11 cellular contexts compared by ENCODE assay signal in genomic region chr10:44908071-44908709, GRCh38. TPM values are rescaled to one million over a fixed set of nuclear protein-coding genes. Genes with fewer than 3 reads are reported as not detected.
DNase-seq lines count a peak whose midpoint lies in the region; ATAC-seq, FAIRE-seq and TF ChIP-seq lines count a peak whose summit lies in the region.
"Had no signal": no experiment of that assay in that cellular context is flagged by ENCODE, and none has a peak within 500 bp of the region (broad histone marks: within the 10 kb centered on the region; RNA-seq: fewer than 3 reads in every experiment).

No MANE protein-coding gene starts in this region.

- FAIRE-seq in kidney (lab: Jason Lieb, UNC) = no peak

- TF ChIP-seq CTCF in A673 (conservative IDR thresholded peaks at IDR 0.05; ENCODE audit: low read depth, low read length) = no peak
- no peak for TF ChIP-seq CTCF in HEK293 (tag by site-specific recombination; IDR thresholded peaks at IDR 0.05)
- TF ChIP-seq CTCF in kidney (IDR thresholded peaks at IDR 0.05; ENCODE audit: borderline replicate concordance, extremely low read depth, insufficient read depth) = no peak
- no peak for TF ChIP-seq CTCF in GM10266 (IDR thresholded peaks at IDR 0.05; ENCODE audit: control insufficient read depth, insufficient read depth, low read depth, missing control alignments)

- no peaks in the 10 kb centered on the region for H3K36me3 ChIP-seq in A673 (ENCODE audit: insufficient read depth, low read length, poor library complexity, severe bottlenecking)
- no peaks in the 10 kb centered on the region for H3K36me3 ChIP-seq in HEK293 (ENCODE audit: control insufficient read depth in 2 of 2, insufficient read depth in 1 of 2, low read length in 2 of 2)
- no peaks in the 10 kb centered on the region for H3K36me3 ChIP-seq in kidney (ENCODE audit: control insufficient read depth in 1 of 2, insufficient read depth in 2 of 2, low read length in 2 of 2)

- ATAC-seq in GM19351 (IDR thresholded peaks at IDR 0.05; ENCODE audit: unreplicated experiment) = no peak
- ATAC-seq: left ventricle myocardium superior had no signal

- BruUV-seq in A673 (replicated peaks; lab: Mats Ljungman, UMichigan) = no TSS peak

- no peak overlapping the region for H3K4me3 ChIP-seq in A673 (ENCODE audit: low read depth, low read length, poor library complexity, severe bottlenecking)
- H3K4me3 ChIP-seq in HEK293 (ENCODE audit: low read depth, low read length) = no peak overlapping the region
- no peak overlapping the region for H3K4me3 ChIP-seq in kidney (ENCODE audit: low read length in 2 of 2)
- H3K4me3 ChIP-seq: skin epidermis had no signal

- CTCF ChIA-PET in A673 (lab: Charles Lee) = no interaction called here
- CTCF ChIA-PET in HEK293 (lab: Yijun Ruan, JAX) = interaction anchor here (0.9 kb wide), 1 partner anchor 51 kb away, joined by 3 read pairs; no protein-coding TSS in a partner anchor

- H3K4me1 ChIP-seq in A673 (ENCODE audit: insufficient read depth, low read length, poor library complexity, severe bottlenecking) (peaks cover 63% of the 10 kb centered on the region), HEK293 (ENCODE audit: control insufficient read depth, insufficient read depth, low read length) (0 out of 2 replicates have a peak, but pooled peaks cover 2% of the 10 kb centered on the region), kidney (ENCODE audit: control insufficient read depth in 1 of 2, insufficient read depth in 1 of 2, low read depth in 1 of 2, low read length in 2 of 2) (peaks cover 19 to 27% of the 10 kb centered on the region in 2 donors)

- no peaks in the 10 kb centered on the region for H3K9me3 ChIP-seq in A673 (ENCODE audit: low read depth, low read length, poor library complexity, severe bottlenecking)
- no peaks in the 10 kb centered on the region for H3K9me3 ChIP-seq in HEK293 (ENCODE audit: control insufficient read depth, insufficient read depth, low read depth, low read length)
- no peaks in the 10 kb centered on the region for H3K9me3 ChIP-seq in kidney (ENCODE audit: control insufficient read depth in 1 of 2, low read length in 2 of 2)

- intact Hi-C loops in A673 (cut with micrococcal nuclease; ENCODE audit: unreplicated experiment) = no loop called here
- intact Hi-C loops in kidney (cut with DNase I) = no loop called here

- DNase-seq in A673 (ENCODE audit: low spot score) (peak; percentile 55), amniotic stem cell (lab: John Stamatoyannopoulos, UW) (peak; percentile 21), kidney (no peak), GM10266 (ENCODE audit: extremely low spot score) (no peak), substantia nigra (lab: John Stamatoyannopoulos, UW) (no peak)
- no peak for DNase-seq in activated T-cell treated with anti-CD3 and anti-CD28 coated beads, Interleukin-2, amount 50 U/mL, for 48 hours
- DNase-seq: CD4-positive, CD25-positive, alpha-beta regulatory T cell; left ventricle myocardium superior had no signal

- no peaks in the 10 kb centered on the region for H3K27me3 ChIP-seq in A673 (replicated peaks; ENCODE audit: insufficient read depth, low read depth, low read length, poor library complexity)

- peak overlapping the region in 1 of 2 donors; percentile 49 for H3K9ac ChIP-seq in kidney (ENCODE audit: low read length in 2 of 2)

- peak overlapping the region; percentile 38 for H3K27ac ChIP-seq in A673 (ENCODE audit: low read depth, low read length, poor library complexity, severe bottlenecking)
- H3K27ac ChIP-seq in HEK293 (ENCODE audit: extremely low read depth, low read depth, low read length) = no peak overlapping the region; the same call in 1 of the 2 replicates
- peak overlapping the region; percentile 82 to 87 for H3K27ac ChIP-seq in kidney (ENCODE audit: low read depth in 2 of 2, low read length in 2 of 2)
- no peak overlapping the region for H3K27ac ChIP-seq in substantia nigra (ENCODE audit: low read depth, low read length, poor library complexity, severe bottlenecking)
- H3K27ac ChIP-seq: skin epidermis had no signal

- POLR2A ChIA-PET in A673 (lab: Charles Lee; ENCODE audit: low non-redundant PET) (interaction anchor here (0.6 kb wide), 1 partner anchor 1489 kb away, joined by 3 read pairs; no protein-coding TSS in a partner anchor), HEK293 (lab: Yijun Ruan, JAX) (interaction anchor here (0.9 kb wide), 1 partner anchor 71 kb away, joined by 3 read pairs; the partner anchor contains the start of gene DEPP1)

TF ChIP-seq in HEK293, 187 proteins besides CTCF, POLR2A, EP300 and RAD21 (continues in another document):
- TF ChIP-seq ZNF19 (tag by site-specific recombination; IDR thresholded peaks at IDR 0.05; ENCODE audit: low read depth) (no peak), REPIN1 (tag by site-specific recombination; IDR thresholded peaks at IDR 0.05; ENCODE audit: low read depth) (no peak), ZNF510 (tag by site-specific recombination; IDR thresholded peaks at IDR 0.05; ENCODE audit: insufficient replicate concordance) (no peak), ZFP3 (tag by site-specific recombination; IDR thresholded peaks at IDR 0.05; ENCODE audit: low read depth) (peak; percentile 68), ZNF707 (tag by site-specific recombination; IDR thresholded peaks at IDR 0.05) (no peak), OVOL3 (tag by site-specific recombination; IDR thresholded peaks at IDR 0.05) (no peak), ZNF362 (tag by site-specific recombination; IDR thresholded peaks at IDR 0.05) (no peak), ZNF785 (tag by site-specific recombination; IDR thresholded peaks at IDR 0.05) (no peak), ZNF514 (tag by site-specific recombination; IDR thresholded peaks at IDR 0.05) (no peak), ZFHX2 (tag by site-specific recombination; conservative IDR thresholded peaks at IDR 0.05) (no peak), ZFP41 (tag by site-specific recombination; IDR thresholded peaks at IDR 0.05; ENCODE audit: borderline replicate concordance) (no peak), TRIM28 (IDR thresholded peaks at IDR 0.05; ENCODE audit: borderline replicate concordance, low read length) (peak; percentile 84; the same call in 1 of the 2 replicates), ZFP37 (tag by site-specific recombination; IDR thresholded peaks at IDR 0.05) (no peak), ZNF549 (tag by site-specific recombination; IDR thresholded peaks at IDR 0.05) (no peak), GLIS2 (tag by site-specific recombination; IDR thresholded peaks at IDR 0.05) (no peak), ZNF311 (tag by site-specific recombination; IDR thresholded peaks at IDR 0.05; ENCODE audit: borderline replicate concordance) (no peak), BCL11A (tag by site-specific recombination; IDR thresholded peaks at IDR 0.05; ENCODE audit: low read depth) (no peak)
- TF ChIP-seq, protein P1, sequence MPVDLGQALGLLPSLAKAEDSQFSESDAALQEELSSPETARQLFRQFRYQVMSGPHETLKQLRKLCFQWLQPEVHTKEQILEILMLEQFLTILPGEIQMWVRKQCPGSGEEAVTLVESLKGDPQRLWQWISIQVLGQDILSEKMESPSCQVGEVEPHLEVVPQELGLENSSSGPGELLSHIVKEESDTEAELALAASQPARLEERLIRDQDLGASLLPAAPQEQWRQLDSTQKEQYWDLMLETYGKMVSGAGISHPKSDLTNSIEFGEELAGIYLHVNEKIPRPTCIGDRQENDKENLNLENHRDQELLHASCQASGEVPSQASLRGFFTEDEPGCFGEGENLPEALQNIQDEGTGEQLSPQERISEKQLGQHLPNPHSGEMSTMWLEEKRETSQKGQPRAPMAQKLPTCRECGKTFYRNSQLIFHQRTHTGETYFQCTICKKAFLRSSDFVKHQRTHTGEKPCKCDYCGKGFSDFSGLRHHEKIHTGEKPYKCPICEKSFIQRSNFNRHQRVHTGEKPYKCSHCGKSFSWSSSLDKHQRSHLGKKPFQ (tag by site-specific recombination; IDR thresholded peaks at IDR 0.05) = no peak
- TF ChIP-seq, protein P2, sequence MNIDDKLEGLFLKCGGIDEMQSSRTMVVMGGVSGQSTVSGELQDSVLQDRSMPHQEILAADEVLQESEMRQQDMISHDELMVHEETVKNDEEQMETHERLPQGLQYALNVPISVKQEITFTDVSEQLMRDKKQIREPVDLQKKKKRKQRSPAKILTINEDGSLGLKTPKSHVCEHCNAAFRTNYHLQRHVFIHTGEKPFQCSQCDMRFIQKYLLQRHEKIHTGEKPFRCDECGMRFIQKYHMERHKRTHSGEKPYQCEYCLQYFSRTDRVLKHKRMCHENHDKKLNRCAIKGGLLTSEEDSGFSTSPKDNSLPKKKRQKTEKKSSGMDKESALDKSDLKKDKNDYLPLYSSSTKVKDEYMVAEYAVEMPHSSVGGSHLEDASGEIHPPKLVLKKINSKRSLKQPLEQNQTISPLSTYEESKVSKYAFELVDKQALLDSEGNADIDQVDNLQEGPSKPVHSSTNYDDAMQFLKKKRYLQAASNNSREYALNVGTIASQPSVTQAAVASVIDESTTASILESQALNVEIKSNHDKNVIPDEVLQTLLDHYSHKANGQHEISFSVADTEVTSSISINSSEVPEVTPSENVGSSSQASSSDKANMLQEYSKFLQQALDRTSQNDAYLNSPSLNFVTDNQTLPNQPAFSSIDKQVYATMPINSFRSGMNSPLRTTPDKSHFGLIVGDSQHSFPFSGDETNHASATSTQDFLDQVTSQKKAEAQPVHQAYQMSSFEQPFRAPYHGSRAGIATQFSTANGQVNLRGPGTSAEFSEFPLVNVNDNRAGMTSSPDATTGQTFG (tag by site-specific recombination; IDR thresholded peaks at IDR 0.05; ENCODE audit: borderline replicate concordance) = no peak

RNA-seq across cellular contexts. Expression of gene TMEM72, which starts 2.9 kb away (rescaled TPM):
- 0.80 and 1.4 TPM in 2 replicates for total RNA-seq in A673 (2021)
- 19.3 TPM for total RNA-seq in kidney
- 127 TPM for polyA plus RNA-seq in kidney (ENCODE audit: insufficient read depth, low read depth, low replicate concordance)
- total RNA-seq: CD4-positive, CD25-positive, alpha-beta regulatory T cell; left ventricle myocardium superior had no signal
- polyA plus RNA-seq: CD4-positive, CD25-positive, alpha-beta regulatory T cell had no signal

RNA-seq across cellular contexts. Expression of gene RASSF4, which starts 51.4 kb away (rescaled TPM):
- total RNA-seq in A673 (2021) (0.71 and 1.6 TPM in 2 replicates), kidney (76.4 TPM)
- polyA plus RNA-seq in kidney (ENCODE audit: insufficient read depth, low read depth, low replicate concordance) = 83.1 TPM

Comparison
In these comparisons a context has a peak if more than half of its experiments do, and no peak if none do; other contexts are left out.
1. DNase-seq: peak in A673 (single experiment) and amniotic stem cell (single experiment); none in kidney (single experiment), GM10266 (single experiment), activated T-cell treated with anti-CD3 and anti-CD28 coated beads, Interleukin-2, amount 50 U/mL, for 48 hours (0 of 2) and substantia nigra (0 of 49).
2. H3K27ac ChIP-seq: peak in A673 (single experiment) and kidney (2 of 2); none in HEK293 (single experiment) and substantia nigra (single experiment).
3. RNA of gene RASSF4, which starts 51.4 kb away (total RNA-seq): 76.4 TPM in kidney (single experiment); 0.71 to 1.6 TPM in A673; every median in the first group is over 10 times any median in the second.